Comparison of ENCODE assay signal across 26 cellular contexts in the genomic region with DNA sequence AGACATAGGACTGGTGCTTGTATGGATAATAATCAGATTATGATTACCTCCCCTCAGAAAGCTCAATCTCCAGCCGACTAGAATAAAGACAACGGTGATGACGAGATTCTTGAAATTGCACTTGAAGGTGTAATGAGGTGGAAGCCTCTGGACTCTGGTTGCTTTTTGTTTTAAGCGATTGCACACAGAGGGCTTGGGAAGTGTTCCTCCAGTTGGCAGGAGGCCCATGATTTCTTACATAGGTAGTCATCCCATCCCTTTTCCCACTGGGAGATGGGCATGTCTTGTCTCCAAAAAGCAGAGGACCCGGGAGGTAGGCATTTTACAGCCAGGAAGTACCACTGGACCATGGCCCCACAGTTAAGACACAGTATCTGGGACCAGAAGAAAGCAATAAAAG.
"Had no signal": no experiment of that assay in that cellular context is flagged by ENCODE, and none has a peak within 500 bp of the region (broad histone marks: within the 10 kb centered on the region; RNA-seq: fewer than 3 reads in every experiment).

No MANE protein-coding gene starts in this region.

- H3K36me3 ChIP-seq: lower lobe of right lung, pancreas, tibial nerve, upper lobe of left lung had no signal

- H3K27me3 ChIP-seq: esophagus muscularis mucosa, pancreas, sigmoid colon, testis, tibial nerve, upper lobe of left lung had no signal

- ATAC-seq: heart right ventricle; left ventricle myocardium superior; lower lobe of right lung; naive thymus-derived CD8-positive, alpha-beta T cell; stimulated activated effector memory CD8-positive, alpha-beta T cell treated with anti-CD3 and anti-CD28 coated beads, Interleukin-12 subunit alpha, Interleukin-12 subunit beta, amount 100 ng/mL, for 72 hours; stimulated activated naive CD8-positive, alpha-beta T cell treated with anti-CD3 and anti-CD28 coated beads, Interleukin-15, Interleukin-2, amounts not matched to agents 100 U/mL and 50 U/mL, for 24 hours had no signal

- H3K27ac ChIP-seq: esophagus muscularis mucosa, lower lobe of right lung, pancreas, sigmoid colon, testis, tibial nerve had no signal

- H3K4me3 Mint-ChIP-seq: naive thymus-derived CD8-positive, alpha-beta T cell; nephron progenitor cell; stimulated activated effector memory CD8-positive, alpha-beta T cell treated with anti-CD3 and anti-CD28 coated beads, Interleukin-12 subunit alpha, Interleukin-12 subunit beta, amount 100 ng/mL, for 72 hours had no signal

- H3K4me3 ChIP-seq: coronary artery, esophagus muscularis mucosa, heart right ventricle, lower lobe of right lung, pancreas, sigmoid colon, testis, tibial nerve, upper lobe of left lung had no signal

- H3K27ac Mint-ChIP-seq: naive thymus-derived CD8-positive, alpha-beta T cell; nephron progenitor cell; progenitor cell of endocrine pancreas; stimulated activated effector memory CD8-positive, alpha-beta T cell treated with anti-CD3 and anti-CD28 coated beads, Interleukin-12 subunit alpha, Interleukin-12 subunit beta, amount 100 ng/mL, for 72 hours had no signal

- H3K4me1 ChIP-seq: esophagus muscularis mucosa, lower lobe of right lung, pancreas, sigmoid colon, testis, upper lobe of left lung had no signal

- DNase-seq: dermis blood vessel endothelial cell; effector memory CD4-positive, alpha-beta T cell; foreskin melanocyte; glutamatergic neuron; heart right ventricle; hippocampal formation; islet precursor cell; kidney glomerular epithelial cell; left ventricle myocardium superior; lower lobe of right lung; naive thymus-derived CD8-positive, alpha-beta T cell; nephron progenitor cell; occipital lobe; pancreas; sigmoid colon; stimulated activated CD4-positive, alpha-beta T cell treated with anti-CD3 and anti-CD28 coated beads, Interleukin-2, amount 100 ng/mL, for 24 hours; stimulated activated CD4-positive, alpha-beta T cell treated with anti-CD3 and anti-CD28 coated beads, Interleukin-4, amount 100 ng/mL, for 24 hours; stimulated activated naive CD8-positive, alpha-beta T cell treated with anti-CD3 and anti-CD28 coated beads, Interleukin-15, Interleukin-2, amounts not matched to agents 100 U/mL and 50 U/mL, for 24 hours; substantia nigra; testis; upper lobe of left lung had no signal

- H3K36me3 Mint-ChIP-seq: naive thymus-derived CD8-positive, alpha-beta T cell; stimulated activated effector memory CD8-positive, alpha-beta T cell treated with anti-CD3 and anti-CD28 coated beads, Interleukin-12 subunit alpha, Interleukin-12 subunit beta, amount 100 ng/mL, for 72 hours had no signal

- H3K9me3 Mint-ChIP-seq: naive thymus-derived CD8-positive, alpha-beta T cell; stimulated activated effector memory CD8-positive, alpha-beta T cell treated with anti-CD3 and anti-CD28 coated beads, Interleukin-12 subunit alpha, Interleukin-12 subunit beta, amount 100 ng/mL, for 72 hours had no signal

- H3K9me3 ChIP-seq: esophagus muscularis mucosa, heart right ventricle, lower lobe of right lung, pancreas, sigmoid colon, testis, tibial nerve, upper lobe of left lung had no signal
